Comparison of ENCODE assay signal across 8 cellular contexts in genomic region chr2:234950730-234951385, GRCh38. TPM values are rescaled to one million over a fixed set of nuclear protein-coding genes. Genes with fewer than 3 reads are reported as not detected.
DNase-seq lines count a peak whose midpoint lies in the region; ATAC-seq and TF ChIP-seq lines count a peak whose summit lies in the region.

No MANE protein-coding gene starts in this region.

- H4K20me1 ChIP-seq in fibroblast of lung (ENCODE audit: control insufficient read depth, extremely low read depth, insufficient read depth, low read length), result no peaks in the 10 kb centered on the region

- H3K9ac ChIP-seq in fibroblast of lung (ENCODE audit: insufficient read depth, low read length), result peak overlapping the region; percentile 96

- H3K4me2 ChIP-seq in fibroblast of lung (ENCODE audit: extremely low read depth, insufficient read depth, low read length), result peak overlapping the region; percentile 79

- peaks cover 42% of the 10 kb centered on the region for H3K79me2 ChIP-seq in fibroblast of lung (ENCODE audit: control insufficient read depth, insufficient read depth, low read length)

- H3K4me1 ChIP-seq in RWPE2 (ENCODE audit: insufficient read depth, poor library complexity, severe bottlenecking), result peaks cover 38% of the 10 kb centered on the region
- H3K4me1 ChIP-seq in fibroblast of lung (ENCODE audit: control insufficient read depth, extremely low read depth, insufficient read depth, low read length), result peaks cover 22% of the 10 kb centered on the region

- H3K27me3 ChIP-seq in RWPE2 (ENCODE audit: insufficient read depth, poor library complexity, severe bottlenecking), result no peaks in the 10 kb centered on the region
- no peaks in the 10 kb centered on the region for H3K27me3 ChIP-seq in fibroblast of lung (ENCODE audit: control insufficient read depth, insufficient read depth, low read length)

- H3K36me3 ChIP-seq in RWPE2 (ENCODE audit: low read depth), result peaks cover 10% of the 10 kb centered on the region; the same call in 1 of the 2 replicates
- H3K36me3 ChIP-seq in fibroblast of lung (ENCODE audit: control insufficient read depth, insufficient read depth, low read length), result peaks cover 1% of the 10 kb centered on the region

- H3K4me1 Mint-ChIP-seq in natural killer cell, result peaks cover 11 to 12% of the 10 kb centered on the region in 2 donors

- DNase-seq in AG10803 (ENCODE audit: low read depth) (peak; percentile 75), RWPE2 (ENCODE audit: low spot score) (no peak), fibroblast of lung (ENCODE audit: low read depth in 2 of 2) (peak; percentile 74 to 79), natural killer cell (no peak), inferior parietal cortex (ENCODE audit: extremely low spot score) (no peak), T-helper 9 cell (no peak)
- DNase-seq in stimulated activated CD4-positive, alpha-beta T cell treated with anti-CD3 and anti-CD28 coated beads, Interleukin-4, amount 100 ng/mL, for 1 hour, result no peak

- peak overlapping the region; percentile 88 for H3K27ac ChIP-seq in RWPE2 (ENCODE audit: poor library complexity, severe bottlenecking)
- peak overlapping the region; percentile 98 for H3K27ac ChIP-seq in fibroblast of lung (ENCODE audit: insufficient read depth, low read length)

- peak overlapping the region; percentile 73 for H3K4me3 ChIP-seq in AG10803 (ENCODE audit: low read length)
- H3K4me3 ChIP-seq in RWPE2 (ENCODE audit: severe bottlenecking), result peak overlapping the region; percentile 97
- peak overlapping the region; percentile 59 to 66 (median 62) for H3K4me3 ChIP-seq in fibroblast of lung (replicated peaks in 1 of 4; ENCODE audit: control extremely low read depth in 1 of 4, insufficient read depth in 1 of 4, low read depth in 3 of 4, low read length in 4 of 4)

- H3K9me3 ChIP-seq in RWPE2 (ENCODE audit: severe bottlenecking), result no peaks in the 10 kb centered on the region
- no peaks in the 10 kb centered on the region for H3K9me3 ChIP-seq in fibroblast of lung (ENCODE audit: control insufficient read depth, insufficient read depth, low read depth, low read length)

- TF ChIP-seq CTCF in AG10803 (conservative IDR thresholded peaks at IDR 0.05; ENCODE audit: low read length) (no peak), RWPE2 (IDR thresholded peaks at IDR 0.05; ENCODE audit: poor library complexity, severe bottlenecking) (no peak), fibroblast of lung (conservative IDR thresholded peaks at IDR 0.05 in 1 of 2, IDR thresholded peaks at IDR 0.05 in 1 of 2; ENCODE audit: low read depth in 1 of 2, low read length in 2 of 2) (no peak), natural killer cell (IDR thresholded peaks at IDR 0.05) (no peak)

- no peak for ATAC-seq in RWPE2 (ENCODE audit: low read depth)
- ATAC-seq in natural killer cell, result no peak
- ATAC-seq in HG03045 (IDR thresholded peaks at IDR 0.05; ENCODE audit: unreplicated experiment), result no peak

- H3K27ac Mint-ChIP-seq in natural killer cell, result no peak overlapping the region

- intact Hi-C loops in natural killer cell (cut with micrococcal nuclease), result no loop called here

- H3K4me3 Mint-ChIP-seq in natural killer cell, result peak overlapping the region; percentile 78

- H2AFZ ChIP-seq in fibroblast of lung (ENCODE audit: low read length), result no peak overlapping the region

- no peaks in the 10 kb centered on the region for H3K36me3 Mint-ChIP-seq in natural killer cell

- H3K27me3 Mint-ChIP-seq in natural killer cell (ENCODE audit: low read depth in 2 of 2), result peaks cover 59 to 71% of the 10 kb centered on the region in 2 donors

- H3K9me3 Mint-ChIP-seq in natural killer cell, result no peaks in the 10 kb centered on the region

RNA-seq across cellular contexts. Expression of gene SH3BP4, which starts 1.0 kb away (rescaled TPM):
- total RNA-seq in fibroblast of lung (36.5 and 74.8 TPM in 2 replicates), natural killer cell (1 to 10 TPM in 2 of 3 donors, under 1 TPM in 1; 0.39 to 2.6 (median 1.0) TPM)
- polyA plus RNA-seq in fibroblast of lung, result 86.6 and 150 TPM in 2 replicates
- 68.3 and 92.3 TPM in 2 replicates for polyA plus RNA-seq in fibroblast of lung (2012)
- 287 and 396 TPM in 2 replicates for polyA minus RNA-seq in fibroblast of lung (ENCODE audit: low replicate concordance)

Comparison
In these comparisons a context has a peak if more than half of its experiments do, and no peak if none do; other contexts are left out.
1. DNase-seq: peak in AG10803 (single experiment) and fibroblast of lung (2 of 2); none in RWPE2 (single experiment), natural killer cell (single experiment), stimulated activated CD4-positive, alpha-beta T cell treated with anti-CD3 and anti-CD28 coated beads, Interleukin-4, amount 100 ng/mL, for 1 hour (single experiment), inferior parietal cortex (single experiment) and T-helper 9 cell (single experiment).
2. RNA of gene SH3BP4, which starts 1.0 kb away (total RNA-seq): 36.5 to 74.8 TPM in fibroblast of lung; 0.39 to 2.6 TPM in natural killer cell; every median in the first group is over 10 times any median in the second.
3. Peak in every context shown above with its lines, with median percentiles within 50 percentile points of each other: H3K4me3 ChIP-seq.